ENCODE assay signal across 8 cellular contexts in genomic region chr10:73889014-73889413, GRCh38. TPM values are rescaled to one million over a fixed set of nuclear protein-coding genes. Genes with fewer than 3 reads are reported as not detected.
DNase-seq lines count a peak whose midpoint lies in the region; ATAC-seq, FAIRE-seq and TF ChIP-seq lines count a peak whose summit lies in the region.

No MANE protein-coding gene starts in this region.

- H3K4me3 ChIP-seq in BE2C (ENCODE audit: low read depth, low read length) = no peak overlapping the region
- no peak overlapping the region for H3K4me3 ChIP-seq in small intestine (ENCODE audit: low read depth in 1 of 2, low read length in 2 of 2)

- H3K36me3 ChIP-seq in BE2C = no peaks in the 10 kb centered on the region
- H3K36me3 ChIP-seq in small intestine (ENCODE audit: control insufficient read depth in 2 of 2, insufficient read depth in 2 of 2, low read length in 2 of 2) = no peaks in the 10 kb centered on the region

- DNase-seq in BE2C (peak; percentile 46), SIG-M5 treated with dmso at 0.1 percent for 504 hours (lab: John Stamatoyannopoulos, UW; ENCODE audit: unreplicated experiment) (peak; percentile 88), foreskin keratinocyte (peak; percentile 98 to 100), small intestine (peak; percentile 48), NAMALWA (ENCODE audit: low spot score) (no peak), cerebellum (ENCODE audit: low spot score) (no peak)

- H3K9me3 ChIP-seq in BE2C = no peaks in the 10 kb centered on the region
- no peaks in the 10 kb centered on the region for H3K9me3 ChIP-seq in small intestine (ENCODE audit: control insufficient read depth, low read depth)

- H3K27me3 ChIP-seq in BE2C (no peaks in the 10 kb centered on the region), foreskin keratinocyte (no peaks in the 10 kb centered on the region), small intestine (ENCODE audit: control insufficient read depth in 2 of 2, insufficient read depth in 2 of 2, low read length in 2 of 2) (no peaks in the 10 kb centered on the region)

- TF ChIP-seq CTCF in BE2C (IDR thresholded peaks at IDR 0.05; ENCODE audit: low read depth, low read length) (no peak), foreskin keratinocyte (conservative IDR thresholded peaks at IDR 0.05) (peak; percentile 3)

- 38 to 52% (median 41%) methylated on average over 7 of the region's 7 CpGs for WGBS in small intestine, 3 donors

- peaks cover 10% of the 10 kb centered on the region for H3K4me1 ChIP-seq in BE2C
- peaks cover 36% of the 10 kb centered on the region for H3K4me1 ChIP-seq in foreskin keratinocyte
- H3K4me1 ChIP-seq in small intestine (ENCODE audit: control insufficient read depth in 2 of 2, insufficient read depth in 1 of 2, low read depth in 1 of 2, low read length in 1 of 2) = peaks cover 3 to 18% of the 10 kb centered on the region in 2 donors

- H3K27ac ChIP-seq in foreskin keratinocyte (peak overlapping the region; percentile 100), small intestine (ENCODE audit: low read depth in 1 of 2, low read length in 1 of 2) (peak overlapping the region in 1 of 2 donors; percentile 62)

- peak; percentile 45 for ATAC-seq in HG03039 (IDR thresholded peaks at IDR 0.05; ENCODE audit: unreplicated experiment)
- ATAC-seq in foreskin keratinocyte = peak; percentile 83
- ATAC-seq in HG02981 (IDR thresholded peaks at IDR 0.05; ENCODE audit: unreplicated experiment) = no peak

- FAIRE-seq in small intestine (lab: Jason Lieb, UNC) = no peak

RNA-seq across cellular contexts. Expression of gene CAMK2G, which starts 14.7 kb away (rescaled TPM):
- 15.9 TPM for polyA plus RNA-seq in BE2C (2012; ENCODE audit: insufficient read depth, insufficient read length, low read depth)
- 16.9 and 18.6 TPM in 2 replicates for total RNA-seq in foreskin keratinocyte
- polyA plus RNA-seq in foreskin keratinocyte = 9.7 and 10.6 TPM in 2 replicates
- 10 to 100 TPM; 33.1 to 74.9 (median 54.9) TPM for polyA plus RNA-seq in small intestine
- 35.9 TPM for total RNA-seq in cerebellum

RNA-seq across cellular contexts. Expression of gene PLAU, which starts 21.9 kb away (rescaled TPM):
- not detected for polyA plus RNA-seq in BE2C (2012; ENCODE audit: insufficient read depth, insufficient read length, low read depth)
- total RNA-seq in foreskin keratinocyte (630 and 1,498 TPM in 2 replicates), cerebellum (1.00 TPM)
- polyA plus RNA-seq in foreskin keratinocyte (544 and 1,190 TPM in 2 replicates), small intestine (10 to 100 TPM in 1 of 3 donors, 1 to 10 TPM in 2; 1.3 to 11.1 (median 1.6) TPM)

Comparison
In these comparisons a context has a peak if more than half of its experiments do, and no peak if none do; other contexts are left out.
1. DNase-seq: peak in BE2C (single experiment), SIG-M5 treated with dmso at 0.1 percent for 504 hours (single experiment), foreskin keratinocyte (2 of 2) and small intestine (single experiment); none in NAMALWA (single experiment) and cerebellum (single experiment).
2. RNA of gene PLAU, which starts 21.9 kb away (total RNA-seq): 630 to 1,498 TPM in foreskin keratinocyte; 1.00 TPM in cerebellum (single experiment); every median in the first group is over 100 times any median in the second.